Comparison of ENCODE assay signal across 11 cellular contexts in the genomic region with DNA sequence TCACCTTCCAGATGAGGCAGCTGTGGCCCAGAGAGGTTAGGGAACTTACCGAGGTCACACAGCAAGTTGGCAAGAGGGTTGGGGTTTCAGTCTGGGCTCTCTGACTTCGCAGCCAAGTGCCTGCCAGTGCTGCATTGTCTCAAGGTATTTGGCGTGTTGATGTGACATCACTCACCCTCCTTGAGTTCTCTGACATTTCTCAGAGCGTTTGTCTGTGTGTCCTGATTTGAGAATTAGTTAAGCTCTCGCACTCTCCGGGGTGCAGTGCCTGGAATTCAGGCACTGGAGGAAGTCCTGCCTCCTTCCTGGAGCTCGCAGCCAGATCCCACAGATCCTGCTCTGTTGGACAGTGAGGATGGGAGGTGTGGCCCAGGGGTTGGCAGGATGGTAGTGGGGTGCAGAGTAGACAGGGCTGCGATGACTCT. TPM values are rescaled to one million over a fixed set of nuclear protein-coding genes. Genes with fewer than 3 reads are reported as not detected.
A peak's percentile ranks its signal among the peaks of the same experiment; 100 is the strongest.
DNase-seq lines count a peak whose midpoint lies in the region; TF ChIP-seq lines count a peak whose summit lies in the region.
"Had no signal": no experiment of that assay in that cellular context is flagged by ENCODE, and none has a peak within 500 bp of the region (broad histone marks: within the 10 kb centered on the region; RNA-seq: fewer than 3 reads in every experiment).

No MANE protein-coding gene starts in this region.

- peak overlapping the region; percentile 90 for H3K27ac ChIP-seq in SJSA1
- H3K27ac ChIP-seq in parathyroid adenoma, result peak overlapping the region; percentile 34
- no peak overlapping the region for H3K27ac ChIP-seq in ascending aorta
- H3K27ac ChIP-seq: adrenal gland had no signal

- no peaks in the 10 kb centered on the region for H3K9me3 ChIP-seq in Caco-2
- H3K9me3 ChIP-seq in SJSA1 (replicated peaks), result no peaks in the 10 kb centered on the region
- H3K9me3 ChIP-seq in iPS-15b (ENCODE audit: control insufficient read depth, insufficient read depth, low read length), result no peaks in the 10 kb centered on the region
- H3K9me3 ChIP-seq in parathyroid adenoma (ENCODE audit: control insufficient read depth, low read length), result no peaks in the 10 kb centered on the region
- no peaks in the 10 kb centered on the region for H3K9me3 ChIP-seq in ascending aorta
- H3K9me3 ChIP-seq: adrenal gland, HAP-1 had no signal

- H3K27me3 Mint-ChIP-seq in Caco-2 (ENCODE audit: insufficient read depth, unreplicated experiment), result no peaks in the 10 kb centered on the region

- H3K36me3 ChIP-seq in Caco-2 (ENCODE audit: control insufficient read depth, insufficient read depth, low read length), result peaks cover 4% of the 10 kb centered on the region; the same call in 1 of the 2 replicates
- no peaks in the 10 kb centered on the region for H3K36me3 ChIP-seq in SJSA1
- H3K36me3 ChIP-seq in iPS-15b (ENCODE audit: control insufficient read depth, insufficient read depth, low read length), result no peaks in the 10 kb centered on the region
- H3K36me3 ChIP-seq in parathyroid adenoma (ENCODE audit: control insufficient read depth, insufficient read depth, low read length), result no peaks in the 10 kb centered on the region
- H3K36me3 ChIP-seq in ascending aorta, result no peaks in the 10 kb centered on the region
- H3K36me3 ChIP-seq: adrenal gland, HAP-1 had no signal

- TF ChIP-seq CTCF in Caco-2 (IDR thresholded peaks at IDR 0.05; ENCODE audit: insufficient read depth in 1 of 2, low read depth in 1 of 2, low read length in 1 of 2, severe bottlenecking in 1 of 2, unreplicated experiment in 1 of 2), result no peak
- TF ChIP-seq CTCF in parathyroid adenoma (IDR thresholded peaks at IDR 0.05), result no peak
- no peak for TF ChIP-seq CTCF in ascending aorta (IDR thresholded peaks at IDR 0.05)

- no peak overlapping the region for H3K4me2 ChIP-seq in parathyroid adenoma (ENCODE audit: low read length)

- H3K4me1 ChIP-seq in Caco-2 (peaks cover 83% of the 10 kb centered on the region), SJSA1 (replicated peaks) (peaks cover 62% of the 10 kb centered on the region), iPS-15b (ENCODE audit: control insufficient read depth, insufficient read depth, low read length) (peaks cover 4% of the 10 kb centered on the region), parathyroid adenoma (peaks cover 22% of the 10 kb centered on the region), ascending aorta (no peaks in the 10 kb centered on the region)
- H3K4me1 ChIP-seq: adrenal gland had no signal

- BruUV-seq in Caco-2 (replicated peaks; lab: Mats Ljungman, UMichigan), result no TSS peak

- no peaks in the 10 kb centered on the region for H3K9me3 Mint-ChIP-seq in Caco-2 (ENCODE audit: unreplicated experiment)

- peaks cover 75% of the 10 kb centered on the region for H3K36me3 Mint-ChIP-seq in Caco-2 (ENCODE audit: insufficient read depth, unreplicated experiment)

- H3K27me3 ChIP-seq in Caco-2 (replicated peaks; ENCODE audit: control insufficient read depth, insufficient read depth, low read length) (no peaks in the 10 kb centered on the region), SJSA1 (replicated peaks) (no peaks in the 10 kb centered on the region), iPS-15b (ENCODE audit: control insufficient read depth, insufficient read depth, low read length) (no peaks in the 10 kb centered on the region), parathyroid adenoma (ENCODE audit: control insufficient read depth, insufficient read depth, low read length) (no peaks in the 10 kb centered on the region), ascending aorta (no peaks in the 10 kb centered on the region)
- H3K27me3 ChIP-seq: adrenal gland had no signal

- no peak for DNase-seq in Caco-2
- no peak for DNase-seq in SJSA1 (ENCODE audit: low read depth in 1 of 2, low spot score in 2 of 2)
- DNase-seq in NCI-H1105 treated with DMSO at 0.1 percent for 48 hours (lab: John Stamatoyannopoulos, UW), result no peak
- no peak for DNase-seq in middle frontal gyrus (ENCODE audit: extremely low spot score, low spot score)
- no peak for DNase-seq in ascending aorta (ENCODE audit: low spot score in 2 of 2)
- DNase-seq in cerebellar cortex (ENCODE audit: low spot score), result no peak
- DNase-seq: activated CD4-positive, alpha-beta T cell treated with anti-CD3 and anti-CD28 coated beads for 1 hour had no signal

- CTCF ChIA-PET in Caco-2 (lab: Charles Lee), result interaction anchor here (0.8 to 1.9 kb wide), 5 partner anchors 12 to 49 kb away, joined by 3 to 5 read pairs (median 4); a partner anchor contains a TSS

- H3K9ac ChIP-seq in iPS-15b (ENCODE audit: low read depth, low read length), result peak overlapping the region; percentile 47
- no peak overlapping the region for H3K9ac ChIP-seq in parathyroid adenoma

- H3K79me2 ChIP-seq in parathyroid adenoma, result peaks cover 19% of the 10 kb centered on the region

- POLR2A ChIA-PET in Caco-2 (lab: Charles Lee), result interaction anchor here (1.0 to 3.9 kb wide), 3 partner anchors 12 to 47 kb away, joined by 3 to 22 read pairs (median 5); a partner anchor contains a TSS

- H2AFZ ChIP-seq in parathyroid adenoma, result no peak overlapping the region

- H3K4me1 Mint-ChIP-seq in Caco-2 (ENCODE audit: low read depth, unreplicated experiment), result peaks cover 48% of the 10 kb centered on the region

- intact Hi-C loops in Caco-2 (cut with micrococcal nuclease; ENCODE audit: unreplicated experiment), result loop anchor here (1.0 kb wide), 1 partner anchor 47 kb away; no protein-coding TSS in a partner anchor
- intact Hi-C loops in ascending aorta (cut with DNase I), result no loop called here

- peak overlapping the region; percentile 35 for H3K4me3 Mint-ChIP-seq in Caco-2 (ENCODE audit: unreplicated experiment)

- peak overlapping the region; percentile 98 for H3K27ac Mint-ChIP-seq in Caco-2 (ENCODE audit: unreplicated experiment)

- no peak overlapping the region for H3K4me3 ChIP-seq in Caco-2 (ENCODE audit: low read depth, low read length)
- H3K4me3 ChIP-seq in SJSA1, result no peak overlapping the region
- H3K4me3 ChIP-seq in iPS-15b (ENCODE audit: low read depth, low read length), result no peak overlapping the region
- no peak overlapping the region for H3K4me3 ChIP-seq in parathyroid adenoma (ENCODE audit: low read depth, low read length)
- H3K4me3 ChIP-seq in ascending aorta, result no peak overlapping the region
- H3K4me3 ChIP-seq: adrenal gland, HAP-1 had no signal

RNA-seq across cellular contexts. Expression of a gene that starts 25.7 kb away (rescaled TPM):
- total RNA-seq in Caco-2 (2022), result 108 and 109 TPM in 2 replicates
- 13.2 and 21.3 TPM in 2 replicates for total RNA-seq in SJSA1 (2014; rRNA removed; shearing (Covaris generic))
- total RNA-seq in ascending aorta, result not detected

Comparison
In these comparisons a context has a peak if more than half of its experiments do, and no peak if none do; other contexts are left out.
1. H3K27ac ChIP-seq: peak in SJSA1 (single experiment) and parathyroid adenoma (single experiment); none in ascending aorta (0 of 2).
2. RNA of a gene that starts 25.7 kb away (total RNA-seq): 108 to 109 TPM in Caco-2 and 13.2 to 21.3 TPM in SJSA1; not detected in ascending aorta (single experiment); every median in the first group is over 10 times any median in the second.